Comparison of ENCODE assay signal across 15 cellular contexts in genomic region chr20:47524385-47524784, GRCh38. TPM values are rescaled to one million over a fixed set of nuclear protein-coding genes. Genes with fewer than 3 reads are reported as not detected.
DNase-seq lines count a peak whose midpoint lies in the region; ATAC-seq, FAIRE-seq and TF ChIP-seq lines count a peak whose summit lies in the region.
"Had no signal": no experiment of that assay in that cellular context is flagged by ENCODE, and none has a peak within 500 bp of the region (broad histone marks: within the 10 kb centered on the region; RNA-seq: fewer than 3 reads in every experiment).

No MANE protein-coding gene starts in this region.

- peaks cover 27% of the 10 kb centered on the region for H3K4me1 Mint-ChIP-seq in activated CD4-positive, alpha-beta T cell treated with anti-CD3 and anti-CD28 coated beads, Interleukin-2, amount 10 ng/mL, durations not matched to agents 24 days and 14 days
- no peaks in the 10 kb centered on the region for H3K4me1 Mint-ChIP-seq in progenitor cell of endocrine pancreas (ENCODE audit: low read depth)

- no peaks in the 10 kb centered on the region for H3K27me3 Mint-ChIP-seq in activated CD4-positive, alpha-beta T cell treated with anti-CD3 and anti-CD28 coated beads, Interleukin-2, amount 10 ng/mL, durations not matched to agents 24 days and 14 days
- H3K27me3 Mint-ChIP-seq in progenitor cell of endocrine pancreas, result no peaks in the 10 kb centered on the region

- DNase-seq in activated CD4-positive, alpha-beta T cell treated with anti-CD3 and anti-CD28 coated beads, Interleukin-2, amount 10 ng/mL, durations not matched to agents 24 days and 14 days, result no peak
- no peak for DNase-seq in activated CD4-positive, alpha-beta T cell treated with anti-CD3 and anti-CD28 coated beads for 1 hour
- DNase-seq in body of pancreas (no peak), progenitor cell of endocrine pancreas (ENCODE audit: low spot score, unreplicated experiment) (no peak), D721Med (ENCODE audit: insufficient read length, low spot score) (no peak), kidney (no peak)
- DNase-seq: amniotic stem cell, H7, NCI-H1436, NCI-H446, Peyer's patch, stomach had no signal

- H3K9ac ChIP-seq in OCI-LY3 (ENCODE audit: low read length) (no peak overlapping the region), kidney (ENCODE audit: low read length in 2 of 2) (no peak overlapping the region)

- H3K9me3 ChIP-seq in OCI-LY3 (ENCODE audit: insufficient read depth, low read length), result peaks cover 20% of the 10 kb centered on the region
- H3K9me3 ChIP-seq in body of pancreas, result peaks cover 0 to 9% (median 0%) of the 10 kb centered on the region in 3 donors
- peaks cover 0 to 2% of the 10 kb centered on the region in 2 donors for H3K9me3 ChIP-seq in kidney (ENCODE audit: control insufficient read depth in 1 of 2, low read length in 2 of 2)

- peaks cover 85% of the 10 kb centered on the region for H3K79me2 ChIP-seq in OCI-LY3 (ENCODE audit: low read length)

- H3K36me3 Mint-ChIP-seq in activated CD4-positive, alpha-beta T cell treated with anti-CD3 and anti-CD28 coated beads, Interleukin-2, amount 10 ng/mL, durations not matched to agents 24 days and 14 days (ENCODE audit: low read depth), result peaks cover 60% of the 10 kb centered on the region
- H3K36me3 Mint-ChIP-seq in progenitor cell of endocrine pancreas (ENCODE audit: insufficient read depth), result peaks cover 43% of the 10 kb centered on the region

- no peak for TF ChIP-seq POLR2A in body of pancreas (IDR thresholded peaks at IDR 0.05)

- peaks cover 22% of the 10 kb centered on the region for H3K9me3 Mint-ChIP-seq in activated CD4-positive, alpha-beta T cell treated with anti-CD3 and anti-CD28 coated beads, Interleukin-2, amount 10 ng/mL, durations not matched to agents 24 days and 14 days
- peaks cover 36% of the 10 kb centered on the region for H3K9me3 Mint-ChIP-seq in progenitor cell of endocrine pancreas (ENCODE audit: low read depth)

- peaks cover 27% of the 10 kb centered on the region for H3K4me1 ChIP-seq in OCI-LY3 (ENCODE audit: low read length)
- no peaks in the 10 kb centered on the region for H3K4me1 ChIP-seq in body of pancreas
- H3K4me1 ChIP-seq in kidney (ENCODE audit: control insufficient read depth in 1 of 2, insufficient read depth in 1 of 2, low read depth in 1 of 2, low read length in 2 of 2), result peaks cover 0 to 2% of the 10 kb centered on the region in 2 donors
- H3K4me1 ChIP-seq: Peyer's patch had no signal

- peak overlapping the region; percentile 67 for H3K27ac Mint-ChIP-seq in activated CD4-positive, alpha-beta T cell treated with anti-CD3 and anti-CD28 coated beads, Interleukin-2, amount 10 ng/mL, durations not matched to agents 24 days and 14 days
- H3K27ac Mint-ChIP-seq in progenitor cell of endocrine pancreas, result peak overlapping the region; percentile 9

- no peak overlapping the region for H2AFZ ChIP-seq in OCI-LY3 (ENCODE audit: low read depth, low read length)

- H3K27ac ChIP-seq in OCI-LY3 (ENCODE audit: low read length) (peak overlapping the region; percentile 83; the same call in 1 of the 2 replicates), body of pancreas (peak overlapping the region in 3 of 4 donors; percentile 21 to 36 (median 24)), kidney (ENCODE audit: low read depth in 2 of 2, low read length in 2 of 2) (no peak overlapping the region)
- H3K27ac ChIP-seq: Peyer's patch had no signal

- no peak for ATAC-seq in body of pancreas
- no peak for ATAC-seq in GM19035 (IDR thresholded peaks at IDR 0.05; ENCODE audit: unreplicated experiment)
- ATAC-seq: A549 had no signal

- 45 to 48% methylated on average over 2 of the region's 2 CpGs for WGBS in body of pancreas, 2 donors

- H3K27me3 ChIP-seq in OCI-LY3 (ENCODE audit: low read depth, low read length) (no peaks in the 10 kb centered on the region), body of pancreas (no peaks in the 10 kb centered on the region)
- H3K27me3 ChIP-seq: Peyer's patch, stomach had no signal

- H3K4me2 ChIP-seq in OCI-LY3 (ENCODE audit: low read length), result peak overlapping the region; percentile 68; the same call in 1 of the 2 replicates
- H3K4me2 ChIP-seq: A549 had no signal

- peaks cover 62% of the 10 kb centered on the region for H4K20me1 ChIP-seq in OCI-LY3 (ENCODE audit: insufficient read depth, low read length)

- H3K36me3 ChIP-seq in OCI-LY3 (replicated peaks; ENCODE audit: low read depth, low read length) (peaks cover 54% of the 10 kb centered on the region), body of pancreas (replicated peaks in 1 of 2; ENCODE audit: insufficient read depth in 1 of 2, low read depth in 2 of 2) (no peaks in the 10 kb centered on the region), kidney (ENCODE audit: control insufficient read depth in 1 of 2, insufficient read depth in 2 of 2, low read length in 2 of 2) (peaks cover 0 to 4% of the 10 kb centered on the region in 2 donors)

- FAIRE-seq in D721Med (lab: Jason Lieb, UNC) (no peak), kidney (lab: Jason Lieb, UNC) (no peak)
- FAIRE-seq: A549 had no signal

- H3K4me3 ChIP-seq in OCI-LY3 (ENCODE audit: low read length) (no peak overlapping the region), body of pancreas (no peak overlapping the region), kidney (ENCODE audit: low read length in 2 of 2) (no peak overlapping the region)
- H3K4me3 ChIP-seq: A549, Peyer's patch, stomach had no signal

- H3K4me3 Mint-ChIP-seq in activated CD4-positive, alpha-beta T cell treated with anti-CD3 and anti-CD28 coated beads, Interleukin-2, amount 10 ng/mL, durations not matched to agents 24 days and 14 days, result peak overlapping the region; percentile 40
- H3K4me3 Mint-ChIP-seq in progenitor cell of endocrine pancreas (ENCODE audit: low read depth), result no peak overlapping the region

- intact Hi-C loops in activated CD4-positive, alpha-beta T cell treated with anti-CD3 and anti-CD28 coated beads, Interleukin-2, amount 10 ng/mL, durations not matched to agents 24 days and 14 days (cut with micrococcal nuclease), result no loop called here
- intact Hi-C loops in body of pancreas (cut with DNase I) (no loop called here), kidney (cut with DNase I) (no loop called here)

- TF ChIP-seq CTCF in OCI-LY3 (IDR thresholded peaks at IDR 0.05; ENCODE audit: low read depth, low read length) (no peak), body of pancreas (IDR thresholded peaks at IDR 0.05) (no peak), progenitor cell of endocrine pancreas (IDR thresholded peaks at IDR 0.05; ENCODE audit: unreplicated experiment) (no peak), D721Med (IDR thresholded peaks at IDR 0.05; ENCODE audit: insufficient read depth, missing control alignments) (no peak), kidney (IDR thresholded peaks at IDR 0.05; ENCODE audit: borderline replicate concordance, extremely low read depth, insufficient read depth) (no peak)

RNA-seq across cellular contexts. Expression of gene NCOA3, which starts 22.7 kb away (rescaled TPM):
- 140 TPM in 2 replicates for total RNA-seq in activated CD4-positive, alpha-beta T cell treated with anti-CD3 and anti-CD28 coated beads, Interleukin-2, amount 10 ng/mL, durations not matched to agents 24 days and 14 days
- total RNA-seq in body of pancreas (10 to 100 TPM; 14.8 to 17.1 TPM), progenitor cell of endocrine pancreas (37.7 and 42.8 TPM in 2 replicates), kidney (38.8 TPM)
- 4.9 TPM for polyA plus RNA-seq in kidney (ENCODE audit: insufficient read depth, low read depth, low replicate concordance)

Comparison
In these comparisons a context has a peak if more than half of its experiments do, and no peak if none do; other contexts are left out.
1. H3K27ac ChIP-seq: peak in OCI-LY3 (single experiment) and body of pancreas (3 of 4); none in kidney (0 of 2).